ENCODE assay signal across 8 cellular contexts in genomic region chr5:55231476-55232193, GRCh38. TPM values are rescaled to one million over a fixed set of nuclear protein-coding genes. Genes with fewer than 3 reads are reported as not detected.
A peak's percentile ranks its signal among the peaks of the same experiment; 100 is the strongest.
DNase-seq lines count a peak whose midpoint lies in the region; ATAC-seq and TF ChIP-seq lines count a peak whose summit lies in the region.

No MANE protein-coding gene starts in this region.

- 2 to 3% methylated on average over 45 of the region's 45 CpGs for WGBS in heart right ventricle, 2 donors

- H3K4me1 ChIP-seq in heart right ventricle = peaks cover 6 to 55% (median 51%) of the 10 kb centered on the region in 9 donors

- ATAC-seq in heart right ventricle = peak in 1 of 8 donors; percentile 15

- intact Hi-C loops in heart right ventricle (cut with DNase I) = loop anchor here in 4 of 10 donors (5.0 kb wide), 2 partner anchors 54 to 59 kb away; partner anchors contain the start of gene CDC20B (in 1 of the 4)
- intact Hi-C loops in cardiac septum (cut with DNase I) = loop anchor here (1.0 kb wide), 1 partner anchor 57 kb away; no protein-coding TSS in a partner anchor

- DNase-seq in heart right ventricle (no peak), cardiac septum (ENCODE audit: low spot score) (no peak), fibroblast of peridontal ligament (ENCODE audit: extremely low read depth) (peak; percentile 44), retinal pigment epithelial cell (ENCODE audit: low read depth) (no peak), GM19238 (ENCODE audit: insufficient read length, low spot score) (no peak), NCI-H446 (lab: John Stamatoyannopoulos, UW) (no peak)
- DNase-seq in effector CD4-positive, alpha-beta T cell = no peak

- H3K27ac ChIP-seq in heart right ventricle (no peak overlapping the region), VCaP (peak overlapping the region; percentile 90)

- H3K36me3 ChIP-seq in heart right ventricle = no peaks in the 10 kb centered on the region

- peaks cover 40 to 100% (median 97%) of the 10 kb centered on the region in 7 donors for H3K27me3 ChIP-seq in heart right ventricle

- TF ChIP-seq CTCF in heart right ventricle (IDR thresholded peaks at IDR 0.05) = peak in 1 of 9 donors; percentile 5
- TF ChIP-seq CTCF in VCaP (conservative IDR thresholded peaks at IDR 0.05) = peak; percentile 24
- no peak for TF ChIP-seq CTCF in retinal pigment epithelial cell (conservative IDR thresholded peaks at IDR 0.05; ENCODE audit: low read depth, low read length)

- no peaks in the 10 kb centered on the region for H3K9me3 ChIP-seq in heart right ventricle

- H3K4me3 ChIP-seq in heart right ventricle (peak overlapping the region; percentile 20 to 71 (median 50)), retinal pigment epithelial cell (ENCODE audit: low read length) (peak overlapping the region; percentile 58)

RNA-seq across cellular contexts. Expression of gene CCNO, which starts 1.8 kb away (rescaled TPM):
- total RNA-seq in heart right ventricle (under 1 TPM in 2 of 10 donors, not detected in 8; 0.15 to 0.41 TPM), cardiac septum (0.22 TPM)
- under 1 TPM in 1 of 2 donors, not detected in 1; 0.07 TPM for polyA plus RNA-seq in heart right ventricle

RNA-seq across cellular contexts. Expression of gene MCIDAS, which starts 4.5 kb away (rescaled TPM):
- total RNA-seq in heart right ventricle = not detected
- polyA plus RNA-seq in heart right ventricle = not detected
- total RNA-seq in cardiac septum = not detected

RNA-seq across cellular contexts. Expression of gene CDC20B, which starts 58.7 kb away (rescaled TPM):
- not detected for total RNA-seq in heart right ventricle
- not detected for polyA plus RNA-seq in heart right ventricle
- not detected for total RNA-seq in cardiac septum
